ENCODE assay signal across 21 cellular contexts in genomic region chr13:73103238-73103637, GRCh38.
"Had no signal": no experiment of that assay in that cellular context is flagged by ENCODE, and none has a peak within 500 bp of the region (broad histone marks: within the 10 kb centered on the region; RNA-seq: fewer than 3 reads in every experiment).

No MANE protein-coding gene starts in this region.

- H3K9me3 Mint-ChIP-seq: activated CD8-positive, alpha-beta T cell treated with anti-CD3 and anti-CD28 coated beads for 36 hours; activated naive CD4-positive, alpha-beta T cell treated with anti-CD3 and anti-CD28 coated beads, Interleukin-2, amount 50 U/mL, for 24 hours; activated T-cell treated with anti-CD3 and anti-CD28 coated beads, Interleukin-2, amount 50 U/mL, for 72 hours had no signal

- H3K27me3 ChIP-seq: breast epithelium, Peyer's patch, SJCRH30 had no signal

- DNase-seq: activated CD4-positive, alpha-beta T cell treated with anti-CD3 and anti-CD28 coated beads for 4 hours; activated CD8-positive, alpha-beta memory T cell treated with anti-CD3 and anti-CD28 coated beads, Interleukin-2, amount 50 U/mL, for 4 hours; activated CD8-positive, alpha-beta T cell treated with anti-CD3 and anti-CD28 coated beads for 36 hours; activated T-cell treated with anti-CD3 and anti-CD28 coated beads, Interleukin-2, amount 50 U/mL, for 72 hours; aorta; caudate nucleus; KG1; NCI-H1048; NCI-H1694 treated with DMSO at 0.1 percent for 48 hours; NCI-H2029 treated with DMSO at 0.1 percent for 48 hours; NCI-H524 treated with DMSO at 0.1 percent for 48 hours; NCI-H82; NK-92 treated with Interleukin-12 subunit alpha and Interleukin-12 subunit beta, amount 100 ng/mL, for 24 hours; OCI-M1; Peyer's patch; Right ventricle myocardium superior; SJCRH30; SK-N-SH had no signal

- H3K4me3 ChIP-seq: breast epithelium, Peyer's patch, SJCRH30 had no signal

- H3K4me1 Mint-ChIP-seq: activated naive CD4-positive, alpha-beta T cell treated with anti-CD3 and anti-CD28 coated beads, Interleukin-2, amount 50 U/mL, for 24 hours had no signal

- H3K4me1 ChIP-seq: breast epithelium, Peyer's patch, SJCRH30 had no signal

- H3K9me3 ChIP-seq: breast epithelium, Peyer's patch, SJCRH30, SK-N-SH had no signal

- H3K27ac Mint-ChIP-seq: activated CD8-positive, alpha-beta T cell treated with anti-CD3 and anti-CD28 coated beads for 36 hours; activated naive CD4-positive, alpha-beta T cell treated with anti-CD3 and anti-CD28 coated beads, Interleukin-2, amount 50 U/mL, for 24 hours; activated T-cell treated with anti-CD3 and anti-CD28 coated beads, Interleukin-2, amount 50 U/mL, for 72 hours had no signal

- H3K9ac ChIP-seq: SK-N-SH had no signal

- H3K36me3 Mint-ChIP-seq: activated naive CD4-positive, alpha-beta T cell treated with anti-CD3 and anti-CD28 coated beads, Interleukin-2, amount 50 U/mL, for 24 hours had no signal

- H3K27ac ChIP-seq: breast epithelium, Peyer's patch, RWPE1, SJCRH30 had no signal

- H3K4me2 ChIP-seq: SK-N-SH had no signal

- H3K36me3 ChIP-seq: breast epithelium, Peyer's patch, SJCRH30 had no signal

- H3K4me3 Mint-ChIP-seq: activated CD8-positive, alpha-beta T cell treated with anti-CD3 and anti-CD28 coated beads for 36 hours; activated naive CD4-positive, alpha-beta T cell treated with anti-CD3 and anti-CD28 coated beads, Interleukin-2, amount 50 U/mL, for 24 hours; activated T-cell treated with anti-CD3 and anti-CD28 coated beads, Interleukin-2, amount 50 U/mL, for 72 hours had no signal
